In the genomic region with DNA sequence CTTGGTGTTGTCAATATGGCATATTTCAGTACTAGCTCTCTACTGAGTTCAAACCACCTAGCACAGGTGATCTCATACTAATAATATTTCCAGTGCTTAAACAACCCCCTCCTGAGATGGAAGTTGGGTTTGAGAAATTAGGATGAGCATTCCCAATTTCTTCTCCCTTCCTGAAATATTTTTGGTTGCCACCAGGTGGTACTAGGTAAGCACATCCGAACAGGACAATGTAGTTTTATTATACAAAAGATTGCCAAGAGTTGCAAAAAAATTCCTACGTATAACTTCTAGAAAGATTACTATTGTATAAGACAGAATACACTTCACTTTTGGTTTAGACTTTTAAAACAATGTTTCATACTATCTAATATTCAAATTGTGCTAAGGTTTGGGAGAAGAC, we compare ENCODE assay signal across 32 cellular contexts.
DNase-seq lines count a peak whose midpoint lies in the region; ATAC-seq and TF ChIP-seq lines count a peak whose summit lies in the region.
"Had no signal": no experiment of that assay in that cellular context is flagged by ENCODE, and none has a peak within 500 bp of the region (broad histone marks: within the 10 kb centered on the region; RNA-seq: fewer than 3 reads in every experiment).

No MANE protein-coding gene starts in this region.

- TF ChIP-seq CTCF in MCF 10A (IDR thresholded peaks at IDR 0.05; ENCODE audit: unreplicated experiment), result peak; percentile 40
- TF ChIP-seq CTCF in breast epithelium (IDR thresholded peaks at IDR 0.05), result no peak
- peak; percentile 11 to 37 for TF ChIP-seq CTCF in mammary epithelial cell (conservative IDR thresholded peaks at IDR 0.05 in 1 of 2, IDR thresholded peaks at IDR 0.05 in 1 of 2; ENCODE audit: extremely low read depth in 1 of 2, insufficient read depth in 1 of 2, low read depth in 1 of 2, low read length in 2 of 2)

- no peaks in the 10 kb centered on the region for H3K36me3 Mint-ChIP-seq in MCF 10A (ENCODE audit: insufficient read depth, unreplicated experiment)
- H3K36me3 Mint-ChIP-seq: brain; CD8-positive, alpha-beta T cell had no signal

- H3K36me3 ChIP-seq in breast epithelium (no peaks in the 10 kb centered on the region), mammary epithelial cell (ENCODE audit: insufficient read depth, low read length) (no peaks in the 10 kb centered on the region)
- H3K36me3 ChIP-seq: left lung, prostate gland, sigmoid colon, SJCRH30, thoracic aorta, WERI-Rb-1 had no signal

- intact Hi-C loops in MCF 10A (cut with micrococcal nuclease), result loop anchor here (1.0 to 10.0 kb wide), 2 partner anchors 285 to 580 kb away; no protein-coding TSS in a partner anchor
- intact Hi-C loops in breast epithelium (cut with DNase I; ENCODE audit: low total_unique reads), result no loop called here
- intact Hi-C loops in mammary epithelial cell (cut with micrococcal nuclease), result loop anchor here (1.0 kb wide), 1 partner anchor 285 kb away; no protein-coding TSS in a partner anchor

- no peak overlapping the region for H2AFZ ChIP-seq in mammary epithelial cell (ENCODE audit: low read depth, low read length)

- H3K9me3 ChIP-seq in breast epithelium (no peaks in the 10 kb centered on the region), mammary epithelial cell (replicated peaks; ENCODE audit: insufficient read depth, low read length) (no peaks in the 10 kb centered on the region)
- H3K9me3 ChIP-seq: left lung, prostate gland, sigmoid colon, SJCRH30, thoracic aorta had no signal

- H3K9ac ChIP-seq in mammary epithelial cell (ENCODE audit: insufficient read depth, low read length), result no peak overlapping the region

- no peak for TF ChIP-seq POLR2A in breast epithelium (IDR thresholded peaks at IDR 0.05)

- dilution Hi-C loops in mammary epithelial cell (cut with HindIII; ENCODE audit: low sequenced_read_pairs), result no loop called here

- no peaks in the 10 kb centered on the region for H4K20me1 ChIP-seq in mammary epithelial cell (ENCODE audit: insufficient read depth, low read length)

- in situ Hi-C loops in mammary epithelial cell (cut with MboI; ENCODE audit: low sequenced_read_pairs in 2 of 2), result loop anchor here in 1 of 2 donors (25.0 kb wide), 1 partner anchor 278 kb away; no protein-coding TSS in a partner anchor

- no peak overlapping the region for H3K27ac Mint-ChIP-seq in MCF 10A (ENCODE audit: low read depth, unreplicated experiment)
- H3K27ac Mint-ChIP-seq: activated T-helper 2 cell treated with anti-CD3 and anti-CD28 coated beads, Interferon-gamma antibody, Interleukin-2, Interleukin-4, amounts not matched to agents 10 μg/mL and 5 μg/mL and 100 μg/mL, durations not matched to agents 14 hours and 24 hours and 36 hours; B cell; brain; CD8-positive, alpha-beta T cell; stimulated activated naive CD8-positive, alpha-beta T cell treated with anti-CD3 and anti-CD28 coated beads, Interleukin-15, amount 100 ng/mL, for 72 hours had no signal

- ATAC-seq in left lobe of liver, result peak; percentile 26
- no peak for ATAC-seq in HG02973 (IDR thresholded peaks at IDR 0.05; ENCODE audit: unreplicated experiment)
- no peak for ATAC-seq in HG03342 (IDR thresholded peaks at IDR 0.05; ENCODE audit: unreplicated experiment)
- ATAC-seq: CD8-positive, alpha-beta T cell; left lung; stimulated activated naive CD8-positive, alpha-beta T cell treated with anti-CD3 and anti-CD28 coated beads, Interleukin-15, amount 100 ng/mL, for 72 hours had no signal

- H3K9me3 Mint-ChIP-seq in MCF 10A (ENCODE audit: unreplicated experiment), result no peaks in the 10 kb centered on the region
- H3K9me3 Mint-ChIP-seq: activated T-helper 2 cell treated with anti-CD3 and anti-CD28 coated beads, Interferon-gamma antibody, Interleukin-2, Interleukin-4, amounts not matched to agents 10 μg/mL and 5 μg/mL and 100 μg/mL, durations not matched to agents 14 hours and 24 hours and 36 hours; brain; CD8-positive, alpha-beta T cell; stimulated activated naive CD8-positive, alpha-beta T cell treated with anti-CD3 and anti-CD28 coated beads, Interleukin-15, amount 100 ng/mL, for 72 hours had no signal

- no peaks in the 10 kb centered on the region for H3K27me3 Mint-ChIP-seq in MCF 10A (ENCODE audit: insufficient read depth, unreplicated experiment)
- H3K27me3 Mint-ChIP-seq: B cell; brain; stimulated activated naive CD8-positive, alpha-beta T cell treated with anti-CD3 and anti-CD28 coated beads, Interleukin-15, amount 100 ng/mL, for 72 hours had no signal

- H3K27me3 ChIP-seq in breast epithelium, result no peaks in the 10 kb centered on the region
- no peaks in the 10 kb centered on the region for H3K27me3 ChIP-seq in mammary epithelial cell (ENCODE audit: insufficient read depth, low read length)
- H3K27me3 ChIP-seq: left lung, sigmoid colon, SJCRH30 had no signal

- H3K27ac ChIP-seq in breast epithelium (no peak overlapping the region), mammary epithelial cell (ENCODE audit: insufficient read depth, low read depth, low read length) (no peak overlapping the region)
- H3K27ac ChIP-seq: left lung, prostate gland, sigmoid colon, SJCRH30, thoracic aorta, WERI-Rb-1 had no signal

- BruUV-seq in MCF 10A (replicated peaks; lab: Mats Ljungman, UMichigan) (no TSS peak), mammary epithelial cell (replicated peaks; lab: Mats Ljungman, UMichigan) (no TSS peak)

- H3K4me1 ChIP-seq in breast epithelium (no peaks in the 10 kb centered on the region), mammary epithelial cell (ENCODE audit: insufficient read depth, low read length) (no peaks in the 10 kb centered on the region)
- H3K4me1 ChIP-seq: left lung, prostate gland, SJCRH30 had no signal

- H3K79me2 ChIP-seq in mammary epithelial cell (ENCODE audit: insufficient read depth, low read length), result no peaks in the 10 kb centered on the region

- peaks cover 24% of the 10 kb centered on the region for H3K4me1 Mint-ChIP-seq in MCF 10A (ENCODE audit: insufficient read depth, unreplicated experiment)
- H3K4me1 Mint-ChIP-seq: B cell; brain; stimulated activated naive CD8-positive, alpha-beta T cell treated with anti-CD3 and anti-CD28 coated beads, Interleukin-15, amount 100 ng/mL, for 72 hours had no signal

- DNase-seq in MCF 10A (ENCODE audit: unreplicated experiment), result peak; percentile 34
- DNase-seq in breast epithelium (ENCODE audit: low spot score in 2 of 2), result no peak
- DNase-seq in mammary epithelial cell, result no peak
- no peak for DNase-seq in left lobe of liver (ENCODE audit: low spot score)
- no peak for DNase-seq in COLO668 (lab: John Stamatoyannopoulos, UW; ENCODE audit: unreplicated experiment)
- no peak for DNase-seq in retina
- DNase-seq: ACHN; activated CD4-positive, alpha-beta T cell treated with anti-CD3 and anti-CD28 coated beads for 48 hours; activated naive CD4-positive, alpha-beta T cell treated with anti-CD3 and anti-CD28 coated beads, Interleukin-2, amount 50 U/mL, for 16 hours; amniotic stem cell; CD8-positive, alpha-beta T cell; HCEC 1CT; Kasumi-1; left lung; MV-4-11; NCI-H1436; NCI-H2081 treated with DMSO at 0.1 percent for 48 hours; NCI-H345; sigmoid colon; SJCRH30; stimulated activated CD4-positive, alpha-beta T cell treated with anti-CD3 and anti-CD28 coated beads, Interleukin-12 subunit alpha, Interleukin-12 subunit beta, amount 100 ng/mL, for 4 hours; stimulated activated CD4-positive, alpha-beta T cell treated with anti-CD3 and anti-CD28 coated beads, Interleukin-2, amount 100 ng/mL, for 48 hours; stimulated activated naive CD8-positive, alpha-beta T cell treated with anti-CD3 and anti-CD28 coated beads, Interleukin-15, amount 100 ng/mL, for 72 hours; T1000; WERI-Rb-1 had no signal

- no peak overlapping the region for H3K4me2 ChIP-seq in mammary epithelial cell (ENCODE audit: insufficient read depth, low read depth, low read length)

- CTCF ChIA-PET in MCF 10A (lab: Yijun Ruan, JAX) (interaction anchor here (0.5 to 6.8 kb wide), 37 partner anchors 8 to 582 kb away, joined by 3 to 107 read pairs (median 4); no protein-coding TSS in a partner anchor), mammary epithelial cell (lab: Charles Lee; ENCODE audit: low non-redundant PET) (no interaction called here)

- no peak overlapping the region for H3K4me3 Mint-ChIP-seq in MCF 10A (ENCODE audit: unreplicated experiment)
- H3K4me3 Mint-ChIP-seq: B cell; brain; CD8-positive, alpha-beta T cell; stimulated activated naive CD8-positive, alpha-beta T cell treated with anti-CD3 and anti-CD28 coated beads, Interleukin-15, amount 100 ng/mL, for 72 hours had no signal

- H3K4me3 ChIP-seq in breast epithelium, result no peak overlapping the region
- H3K4me3 ChIP-seq in mammary epithelial cell (replicated peaks in 1 of 3; ENCODE audit: insufficient read depth in 1 of 3, low read depth in 2 of 3, low read length in 3 of 3), result no peak overlapping the region
- H3K4me3 ChIP-seq: left lung, prostate gland, sigmoid colon, SJCRH30, thoracic aorta had no signal

- POLR2A ChIA-PET in MCF 10A (lab: Yijun Ruan, JAX), result interaction anchor here (0.7 to 2.9 kb wide), 4 partner anchors 11 to 317 kb away, joined by 3 to 20 read pairs (median 9); no protein-coding TSS in a partner anchor

- 2% methylated on average over 2 of the region's 2 CpGs for WGBS in mammary epithelial cell (ENCODE audit: low coverage, missing lambda C conversion rate)

Comparison
In these comparisons a context has a peak if more than half of its experiments do, and no peak if none do; other contexts are left out.
1. CTCF ChIP-seq: peak in MCF 10A (single experiment) and mammary epithelial cell (2 of 2); none in breast epithelium (0 of 3).